ENCODE assay signal across 29 cellular contexts in the genomic region with DNA sequence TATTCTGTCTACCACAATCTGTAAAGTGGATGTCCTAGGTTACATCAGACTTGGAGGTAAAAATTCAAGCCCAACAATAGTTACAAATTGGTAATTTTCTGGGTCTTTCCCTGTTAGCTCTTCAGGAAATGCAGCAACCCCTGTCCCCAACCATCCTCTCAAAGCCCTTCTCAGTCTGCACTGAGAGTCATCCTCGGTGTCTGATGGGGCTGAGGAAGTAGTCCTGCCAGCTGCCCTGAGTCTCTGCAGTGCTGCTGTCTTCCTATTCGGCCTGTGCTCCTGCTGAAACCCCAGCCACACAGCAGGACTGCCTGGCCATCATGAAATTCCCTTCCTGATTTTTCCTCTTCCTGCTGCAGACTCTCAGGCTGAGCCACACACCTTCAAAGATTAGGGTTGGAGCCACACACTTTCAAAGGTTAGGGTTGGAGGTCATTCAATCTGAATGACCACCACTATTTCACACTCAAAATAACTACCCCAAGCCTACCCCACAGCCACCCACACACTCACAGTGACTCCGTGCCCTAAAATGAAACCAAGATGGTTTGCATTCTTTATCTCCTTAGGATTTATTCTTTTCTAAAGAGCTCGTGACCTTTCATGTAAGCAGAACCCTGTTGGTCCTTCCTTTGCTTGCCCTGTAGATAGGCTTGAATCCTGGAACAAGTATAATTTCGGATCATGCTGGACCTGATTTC. TPM values are rescaled to one million over a fixed set of nuclear protein-coding genes. Genes with fewer than 3 reads are reported as not detected.
DNase-seq lines count a peak whose midpoint lies in the region; ATAC-seq lines count a peak whose summit lies in the region.
"Had no signal": no experiment of that assay in that cellular context is flagged by ENCODE, and none has a peak within 500 bp of the region (broad histone marks: within the 10 kb centered on the region; RNA-seq: fewer than 3 reads in every experiment).

No MANE protein-coding gene starts in this region.

- peak; percentile 49 for ATAC-seq in GM18861 (IDR thresholded peaks at IDR 0.05; ENCODE audit: unreplicated experiment)
- peak; percentile 70 for ATAC-seq in GM21423 (IDR thresholded peaks at IDR 0.05; ENCODE audit: unreplicated experiment)
- ATAC-seq in HG03354 (IDR thresholded peaks at IDR 0.05; ENCODE audit: poor library complexity, severe bottlenecking, unreplicated experiment), result peak; percentile 57
- ATAC-seq in GM18502 (IDR thresholded peaks at IDR 0.05; ENCODE audit: poor library complexity, unreplicated experiment), result no peak
- ATAC-seq: activated CD8-positive, alpha-beta T cell treated with anti-CD3 and anti-CD28 coated beads for 36 hours; esophagus mucosa had no signal

- peak; percentile 22 for DNase-seq in fibroblast of peridontal ligament (ENCODE audit: extremely low read depth)
- no peak for DNase-seq in activated T-cell treated with anti-CD3 and anti-CD28 coated beads, Interleukin-2, amount 50 U/mL, for 48 hours
- no peak for DNase-seq in NCI-H2081 (lab: John Stamatoyannopoulos, UW)
- no peak for DNase-seq in activated CD4-positive, alpha-beta memory T cell treated with anti-CD3 and anti-CD28 coated beads, Interleukin-2, amount 10 ng/mL, durations not matched to agents 7 days and 5 days
- DNase-seq: activated CD8-positive, alpha-beta T cell treated with anti-CD3 and anti-CD28 coated beads for 36 hours; activated naive CD4-positive, alpha-beta T cell treated with anti-CD3 and anti-CD28 coated beads for 36 hours; CD4-positive, alpha-beta T cell; DMS153; effector memory CD4-positive, alpha-beta T cell; GDM1; KG1; NCI-H1048; NCI-H2081 treated with DMSO at 0.1 percent for 48 hours; SK-N-SH; upper lobe of left lung; WERI-Rb-1 had no signal

- POLR2A ChIA-PET in activated CD4-positive, alpha-beta memory T cell treated with anti-CD3 and anti-CD28 coated beads, Interleukin-2, amount 10 ng/mL, durations not matched to agents 7 days and 5 days (lab: Charles Lee), result no interaction called here

- no peaks in the 10 kb centered on the region for H3K9me3 Mint-ChIP-seq in activated CD4-positive, alpha-beta memory T cell treated with anti-CD3 and anti-CD28 coated beads, Interleukin-2, amount 10 ng/mL, durations not matched to agents 7 days and 5 days
- H3K9me3 Mint-ChIP-seq: activated CD8-positive, alpha-beta T cell treated with anti-CD3 and anti-CD28 coated beads for 36 hours; activated naive CD4-positive, alpha-beta T cell treated with anti-CD3 and anti-CD28 coated beads for 36 hours; CD4-positive, alpha-beta T cell; T-helper 2 cell treated with Interferon-gamma antibody and Interleukin-4, amounts not matched to agents 5 μg/mL and 100 μg/mL, for 36 hours had no signal

- H3K27ac Mint-ChIP-seq in activated CD4-positive, alpha-beta memory T cell treated with anti-CD3 and anti-CD28 coated beads, Interleukin-2, amount 10 ng/mL, durations not matched to agents 7 days and 5 days, result no peak overlapping the region
- H3K27ac Mint-ChIP-seq: activated CD8-positive, alpha-beta T cell treated with anti-CD3 and anti-CD28 coated beads for 36 hours; activated naive CD4-positive, alpha-beta T cell treated with anti-CD3 and anti-CD28 coated beads for 36 hours; CD4-positive, alpha-beta T cell; T-helper 2 cell treated with Interferon-gamma antibody and Interleukin-4, amounts not matched to agents 5 μg/mL and 100 μg/mL, for 36 hours had no signal

- no peaks in the 10 kb centered on the region for H3K36me3 Mint-ChIP-seq in activated CD4-positive, alpha-beta memory T cell treated with anti-CD3 and anti-CD28 coated beads, Interleukin-2, amount 10 ng/mL, durations not matched to agents 7 days and 5 days (ENCODE audit: low read depth)

- H3K4me1 Mint-ChIP-seq in activated CD4-positive, alpha-beta memory T cell treated with anti-CD3 and anti-CD28 coated beads, Interleukin-2, amount 10 ng/mL, durations not matched to agents 7 days and 5 days, result no peaks in the 10 kb centered on the region

- no peaks in the 10 kb centered on the region for H3K27me3 Mint-ChIP-seq in activated CD4-positive, alpha-beta memory T cell treated with anti-CD3 and anti-CD28 coated beads, Interleukin-2, amount 10 ng/mL, durations not matched to agents 7 days and 5 days
- H3K27me3 Mint-ChIP-seq: activated CD8-positive, alpha-beta T cell treated with anti-CD3 and anti-CD28 coated beads for 36 hours had no signal

- CTCF ChIA-PET in activated CD4-positive, alpha-beta memory T cell treated with anti-CD3 and anti-CD28 coated beads, Interleukin-2, amount 10 ng/mL, durations not matched to agents 7 days and 5 days (lab: Charles Lee), result no interaction called here

- H3K4me3 Mint-ChIP-seq in activated CD4-positive, alpha-beta memory T cell treated with anti-CD3 and anti-CD28 coated beads, Interleukin-2, amount 10 ng/mL, durations not matched to agents 7 days and 5 days, result no peak overlapping the region
- H3K4me3 Mint-ChIP-seq: activated CD8-positive, alpha-beta T cell treated with anti-CD3 and anti-CD28 coated beads for 36 hours; activated naive CD4-positive, alpha-beta T cell treated with anti-CD3 and anti-CD28 coated beads for 36 hours; CD4-positive, alpha-beta T cell; T-helper 2 cell treated with Interferon-gamma antibody and Interleukin-4, amounts not matched to agents 5 μg/mL and 100 μg/mL, for 36 hours had no signal

RNA-seq across cellular contexts. Expression of gene TRIM42, which starts 17.6 kb away (rescaled TPM):
- not detected for total RNA-seq in activated CD4-positive, alpha-beta memory T cell treated with anti-CD3 and anti-CD28 coated beads, Interleukin-2, amount 10 ng/mL, durations not matched to agents 7 days and 5 days
- total RNA-seq: activated CD8-positive, alpha-beta T cell treated with anti-CD3 and anti-CD28 coated beads for 36 hours; activated naive CD4-positive, alpha-beta T cell treated with anti-CD3 and anti-CD28 coated beads for 36 hours; ascending aorta; CD4-positive, alpha-beta T cell; chondrocyte; esophagus mucosa; kidney epithelial cell; lung microvascular endothelial cell; NCI-H460; osteocyte; right atrium auricular region; upper lobe of left lung had no signal
